ENCODE assay signal across 11 cellular contexts in genomic region chr10:87961314-87961713, GRCh38.
DNase-seq lines count a peak whose midpoint lies in the region; TF ChIP-seq lines count a peak whose summit lies in the region.
"Had no signal": no experiment of that assay in that cellular context is flagged by ENCODE, and none has a peak within 500 bp of the region (broad histone marks: within the 10 kb centered on the region; RNA-seq: fewer than 3 reads in every experiment).

No MANE protein-coding gene starts in this region.

- H3K9me3 ChIP-seq in HAP-1 = no peaks in the 10 kb centered on the region

- POLR2A ChIA-PET in AG04449 (lab: Yijun Ruan, JAX) = interaction anchor here (0.6 to 0.7 kb wide), 2 partner anchors 16 to 48 kb away, joined by 4 read pairs; no protein-coding TSS in a partner anchor

- H3K4me3 ChIP-seq in AG04449 (ENCODE audit: low read depth, low read length) (no peak overlapping the region), HAP-1 (no peak overlapping the region)

- CTCF ChIA-PET in AG04449 (lab: Yijun Ruan, JAX) = interaction anchor here (1.8 kb wide), 1 partner anchor 9 kb away, joined by 4 read pairs; no protein-coding TSS in a partner anchor

- no peaks in the 10 kb centered on the region for H3K27me3 ChIP-seq in HAP-1 (ENCODE audit: low read depth)

- no peaks in the 10 kb centered on the region for H3K27me3 Mint-ChIP-seq in mesothelial cell of epicardium (ENCODE audit: low read depth)
- H3K27me3 Mint-ChIP-seq: activated CD4-positive, alpha-beta T cell treated with anti-CD3 and anti-CD28 coated beads, Interleukin-2, amount 10 ng/mL, durations not matched to agents 24 days and 14 days had no signal

- TF ChIP-seq CTCF in AG04449 (IDR thresholded peaks at IDR 0.05; ENCODE audit: insufficient read depth, low read length, missing control alignments) (no peak), mesothelial cell of epicardium (IDR thresholded peaks at IDR 0.05; ENCODE audit: unreplicated experiment) (no peak)

- peaks cover 9% of the 10 kb centered on the region for H3K36me3 ChIP-seq in HAP-1 (replicated peaks)

- H3K4me3 Mint-ChIP-seq in mesothelial cell of epicardium = no peak overlapping the region
- H3K4me3 Mint-ChIP-seq: activated CD4-positive, alpha-beta T cell treated with anti-CD3 and anti-CD28 coated beads, Interleukin-2, amount 10 ng/mL, durations not matched to agents 24 days and 14 days had no signal

- peaks cover 11% of the 10 kb centered on the region for H3K4me1 Mint-ChIP-seq in mesothelial cell of epicardium
- H3K4me1 Mint-ChIP-seq: activated CD4-positive, alpha-beta T cell treated with anti-CD3 and anti-CD28 coated beads, Interleukin-2, amount 10 ng/mL, durations not matched to agents 24 days and 14 days had no signal

- H3K27ac Mint-ChIP-seq in mesothelial cell of epicardium = peak overlapping the region; percentile 77
- H3K27ac Mint-ChIP-seq: activated CD4-positive, alpha-beta T cell treated with anti-CD3 and anti-CD28 coated beads, Interleukin-2, amount 10 ng/mL, durations not matched to agents 24 days and 14 days had no signal

- no peaks in the 10 kb centered on the region for H3K4me1 ChIP-seq in HAP-1

- in situ Hi-C loops in HAP-1 (cut with MboI; ENCODE audit: low sequenced_read_pairs) = no loop called here

- H3K36me3 Mint-ChIP-seq in mesothelial cell of epicardium = peaks cover 32% of the 10 kb centered on the region

- DNase-seq in AG04449 (ENCODE audit: low read depth, low spot score) = peak; percentile 38
- peak; percentile 82 for DNase-seq in HT1080 (ENCODE audit: low read depth)
- DNase-seq in dedifferentiated amniotic fluid mesenchymal stem cell (ENCODE audit: extremely low spot score) = peak; percentile 22
- DNase-seq in mesothelial cell of epicardium (ENCODE audit: low spot score in 2 of 2, unreplicated experiment in 2 of 2) = no peak
- DNase-seq in globus pallidus (ENCODE audit: low spot score) = no peak
- DNase-seq in pons (ENCODE audit: low spot score) = no peak
- DNase-seq in HAP-1 (ENCODE audit: low spot score in 2 of 2) = no peak
- no peak for DNase-seq in MV-4-11 (lab: John Stamatoyannopoulos, UW)
- DNase-seq: activated CD4-positive, alpha-beta T cell treated with anti-CD3 and anti-CD28 coated beads, Interleukin-2, amount 10 ng/mL, durations not matched to agents 24 days and 14 days; central memory CD4-positive, alpha-beta T cell; islet precursor cell had no signal

- no peaks in the 10 kb centered on the region for H3K9me3 Mint-ChIP-seq in mesothelial cell of epicardium
- H3K9me3 Mint-ChIP-seq: activated CD4-positive, alpha-beta T cell treated with anti-CD3 and anti-CD28 coated beads, Interleukin-2, amount 10 ng/mL, durations not matched to agents 24 days and 14 days had no signal

Comparison
In these comparisons a context has a peak if more than half of its experiments do, and no peak if none do; other contexts are left out.
1. DNase-seq: peak in AG04449 (single experiment), HT1080 (single experiment) and dedifferentiated amniotic fluid mesenchymal stem cell (single experiment); none in mesothelial cell of epicardium (0 of 2), globus pallidus (single experiment), pons (single experiment), HAP-1 (0 of 2) and MV-4-11 (single experiment).